15 cellular contexts compared by ENCODE assay signal in genomic region chr22:45684752-45685359, GRCh38.
"Had no signal": no experiment of that assay in that cellular context is flagged by ENCODE, and none has a peak within 500 bp of the region (broad histone marks: within the 10 kb centered on the region; RNA-seq: fewer than 3 reads in every experiment).

No MANE protein-coding gene starts in this region.

- H3K9me3 ChIP-seq: colonic mucosa, lower lobe of right lung, neutrophil, tibial nerve had no signal

- H3K4me3 Mint-ChIP-seq: activated CD8-positive, alpha-beta T cell treated with anti-CD3 and anti-CD28 coated beads, Interleukin-2, amount 10 ng/mL, durations not matched to agents 7 days and 5 days; naive thymus-derived CD8-positive, alpha-beta T cell; stimulated activated memory B cell treated with anti-CD40 and anti-IgM and Interleukin-4, amounts not matched to agents 10 μg/mL and 1 μg/mL and 100 μg/mL, for 72 hours had no signal

- FAIRE-seq: endothelial cell of umbilical vein had no signal

- ATAC-seq: activated CD8-positive, alpha-beta T cell treated with anti-CD3 and anti-CD28 coated beads, Interleukin-2, amount 10 ng/mL, durations not matched to agents 7 days and 5 days; lower lobe of right lung; naive thymus-derived CD8-positive, alpha-beta T cell; right cardiac atrium had no signal

- H3K27ac Mint-ChIP-seq: activated CD8-positive, alpha-beta T cell treated with anti-CD3 and anti-CD28 coated beads, Interleukin-2, amount 10 ng/mL, durations not matched to agents 7 days and 5 days; naive thymus-derived CD8-positive, alpha-beta T cell; stimulated activated memory B cell treated with anti-CD40 and anti-IgM and Interleukin-4, amounts not matched to agents 10 μg/mL and 1 μg/mL and 100 μg/mL, for 72 hours had no signal

- DNase-seq: activated CD4-positive, alpha-beta T cell treated with anti-CD3 and anti-CD28 coated beads for 4 hours; activated CD8-positive, alpha-beta memory T cell treated with anti-CD3 and anti-CD28 coated beads, Interleukin-2, amount 50 U/mL, for 48 hours; activated CD8-positive, alpha-beta T cell treated with anti-CD3 and anti-CD28 coated beads, Interleukin-2, amount 10 ng/mL, durations not matched to agents 7 days and 5 days; aorta; colonic mucosa; effector CD4-positive, alpha-beta T cell; lower lobe of right lung; naive thymus-derived CD8-positive, alpha-beta T cell; right cardiac atrium; T1000 had no signal

- H3K27ac ChIP-seq: cardiac muscle cell, colonic mucosa, lower lobe of right lung, neutrophil, tibial nerve had no signal

- H3K27me3 Mint-ChIP-seq: naive thymus-derived CD8-positive, alpha-beta T cell; stimulated activated memory B cell treated with anti-CD40 and anti-IgM and Interleukin-4, amounts not matched to agents 10 μg/mL and 1 μg/mL and 100 μg/mL, for 72 hours had no signal

- H3K4me3 ChIP-seq: cardiac muscle cell, colonic mucosa, lower lobe of right lung, tibial nerve had no signal

- H3K36me3 ChIP-seq: cardiac muscle cell, colonic mucosa had no signal

- H3K27me3 ChIP-seq: cardiac muscle cell, colonic mucosa, neutrophil, tibial nerve had no signal

- H3K9me3 Mint-ChIP-seq: naive thymus-derived CD8-positive, alpha-beta T cell; stimulated activated memory B cell treated with anti-CD40 and anti-IgM and Interleukin-4, amounts not matched to agents 10 μg/mL and 1 μg/mL and 100 μg/mL, for 72 hours had no signal
